8 cellular contexts compared by ENCODE assay signal in genomic region chr15:91291673-91292072, GRCh38.
DNase-seq lines count a peak whose midpoint lies in the region; ATAC-seq, FAIRE-seq and TF ChIP-seq lines count a peak whose summit lies in the region.

No MANE protein-coding gene starts in this region.

- H3K9me3 ChIP-seq in BE2C (no peaks in the 10 kb centered on the region), esophagus muscularis mucosa (no peaks in the 10 kb centered on the region), tibial nerve (no peaks in the 10 kb centered on the region)

- intact Hi-C loops in esophagus muscularis mucosa (cut with DNase I), result no loop called here

- DNase-seq in BE2C (peak; percentile 47), MV-4-11 (lab: John Stamatoyannopoulos, UW) (peak; percentile 85), esophagus muscularis mucosa (ENCODE audit: extremely low spot score) (peak; percentile 89), GM12891 (ENCODE audit: insufficient read length, low spot score) (no peak), activated T-cell treated with anti-CD3 and anti-CD28 coated beads for 4 hours (no peak), NCI-H1417 (lab: John Stamatoyannopoulos, UW) (no peak), tibial nerve (ENCODE audit: low spot score in 2 of 2) (no peak)

- H3K4me3 ChIP-seq in BE2C (ENCODE audit: low read depth, low read length) (peak overlapping the region; percentile 11), esophagus muscularis mucosa (no peak overlapping the region), tibial nerve (no peak overlapping the region)

- no peak for FAIRE-seq in GM12891 (lab: Jason Lieb, UNC)

- H3K27ac ChIP-seq in esophagus muscularis mucosa (replicated peaks in 1 of 4) (no peak overlapping the region), tibial nerve (no peak overlapping the region)

- no peak for TF ChIP-seq EP300 in esophagus muscularis mucosa (IDR thresholded peaks at IDR 0.05)
- TF ChIP-seq EP300 in tibial nerve (IDR thresholded peaks at IDR 0.05), result no peak

- no peaks in the 10 kb centered on the region for H3K4me1 ChIP-seq in BE2C
- H3K4me1 ChIP-seq in esophagus muscularis mucosa, result no peaks in the 10 kb centered on the region
- no peaks in the 10 kb centered on the region for H3K4me1 ChIP-seq in tibial nerve

- 56% methylated on average over 3 of the region's 3 CpGs for WGBS in esophagus muscularis mucosa
- 30 to 45% methylated on average over 3 of the region's 3 CpGs for WGBS in tibial nerve, 2 donors

- TF ChIP-seq POLR2A in esophagus muscularis mucosa (IDR thresholded peaks at IDR 0.05; ENCODE audit: low read depth) (no peak), GM12891 (IDR thresholded peaks at IDR 0.05; ENCODE audit: low read depth, low read length) (no peak), tibial nerve (IDR thresholded peaks at IDR 0.05) (no peak)

- TF ChIP-seq CTCF in BE2C (IDR thresholded peaks at IDR 0.05; ENCODE audit: low read depth, low read length), result no peak
- TF ChIP-seq CTCF in esophagus muscularis mucosa (IDR thresholded peaks at IDR 0.05), result no peak
- TF ChIP-seq CTCF in tibial nerve (IDR thresholded peaks at IDR 0.05), result no peak

- H3K27me3 ChIP-seq in BE2C (peaks cover 15% of the 10 kb centered on the region), esophagus muscularis mucosa (peaks cover 0 to 18% (median 0%) of the 10 kb centered on the region in 4 donors), tibial nerve (peaks cover 0 to 2% of the 10 kb centered on the region in 2 donors)

- ATAC-seq in GM19468 (IDR thresholded peaks at IDR 0.05; ENCODE audit: extremely low read depth, unreplicated experiment), result peak; percentile 30

- no peaks in the 10 kb centered on the region for H3K36me3 ChIP-seq in BE2C
- H3K36me3 ChIP-seq in esophagus muscularis mucosa, result no peaks in the 10 kb centered on the region
- H3K36me3 ChIP-seq in tibial nerve, result no peaks in the 10 kb centered on the region

TF ChIP-seq in GM12891, 5 proteins besides CTCF, POLR2A, EP300 and RAD21:
- no peak for TF ChIP-seq TAF1 (IDR thresholded peaks at IDR 0.05; ENCODE audit: low read depth, low read length)
- no peak for TF ChIP-seq POU2F2 (IDR thresholded peaks at IDR 0.05; ENCODE audit: low read depth, low read length)
- TF ChIP-seq PAX5 (IDR thresholded peaks at IDR 0.05; ENCODE audit: insufficient read depth, low read length, severe bottlenecking), result no peak
- TF ChIP-seq POLR2AphosphoS5 (IDR thresholded peaks at IDR 0.05; ENCODE audit: low read depth, low read length), result no peak
- no peak for TF ChIP-seq SPI1 (IDR thresholded peaks at IDR 0.05; ENCODE audit: low read depth, low read length)

Comparison
In these comparisons a context has a peak if more than half of its experiments do, and no peak if none do; other contexts are left out.
1. DNase-seq: peak in BE2C (single experiment), MV-4-11 (single experiment) and esophagus muscularis mucosa (single experiment); none in GM12891 (single experiment), activated T-cell treated with anti-CD3 and anti-CD28 coated beads for 4 hours (single experiment), NCI-H1417 (0 of 3) and tibial nerve (0 of 2).